20 cellular contexts compared by ENCODE assay signal in the genomic region with DNA sequence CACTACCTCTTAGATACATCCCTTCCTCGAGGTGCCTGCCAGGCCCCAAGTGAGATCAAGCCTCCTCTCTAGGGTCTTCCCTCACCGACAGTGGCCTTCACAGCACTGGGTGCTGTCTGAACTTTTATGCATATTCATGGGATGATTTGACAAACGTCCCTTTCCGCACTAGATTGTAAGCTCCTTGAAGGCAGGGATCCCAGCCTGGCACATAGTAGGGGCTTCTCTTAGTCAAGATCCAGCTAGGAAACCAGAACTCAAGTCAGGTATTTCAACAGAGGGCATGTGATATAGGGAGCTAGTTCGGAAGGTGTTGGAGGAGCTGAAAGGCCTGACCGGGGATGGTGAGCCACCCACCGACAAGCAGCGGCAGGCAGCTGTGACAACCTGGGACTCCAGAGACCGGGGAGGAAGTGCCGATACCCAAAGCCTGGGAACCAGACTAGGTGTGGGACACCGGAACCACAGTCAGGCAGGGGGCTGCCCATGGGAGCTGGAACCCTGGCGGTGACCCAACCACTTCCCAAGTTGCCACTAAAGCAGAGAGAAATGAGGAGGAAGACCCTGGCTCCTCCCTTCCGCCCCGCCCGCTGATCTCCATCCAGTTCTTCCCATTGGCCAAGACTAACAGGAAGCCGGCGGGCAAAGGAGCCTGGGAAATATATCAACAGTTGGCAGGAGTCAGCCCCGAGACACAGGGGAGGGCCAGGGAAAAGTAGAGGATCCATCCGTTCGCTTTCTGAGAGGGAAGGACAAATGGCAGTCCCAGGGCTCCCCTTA. TPM values are rescaled to one million over a fixed set of nuclear protein-coding genes. Genes with fewer than 3 reads are reported as not detected.
DNase-seq lines count a peak whose midpoint lies in the region; ATAC-seq, FAIRE-seq and TF ChIP-seq lines count a peak whose summit lies in the region.
"Had no signal": no experiment of that assay in that cellular context is flagged by ENCODE, and none has a peak within 500 bp of the region (broad histone marks: within the 10 kb centered on the region; RNA-seq: fewer than 3 reads in every experiment).

No MANE protein-coding gene starts in this region.

- H3K4me1 Mint-ChIP-seq in activated naive CD4-positive, alpha-beta T cell treated with anti-CD3 and anti-CD28 coated beads, Interleukin-2, amount 10 ng/mL, durations not matched to agents 7 days and 5 days, result peaks cover 16% of the 10 kb centered on the region
- peaks cover 28% of the 10 kb centered on the region for H3K4me1 Mint-ChIP-seq in activated naive CD4-positive, alpha-beta T cell treated with anti-CD3 and anti-CD28 coated beads for 36 hours (ENCODE audit: low read depth)
- H3K4me1 Mint-ChIP-seq in type B pancreatic cell (ENCODE audit: unreplicated experiment), result peaks cover 39% of the 10 kb centered on the region

- no peaks in the 10 kb centered on the region for H3K36me3 Mint-ChIP-seq in activated naive CD4-positive, alpha-beta T cell treated with anti-CD3 and anti-CD28 coated beads, Interleukin-2, amount 10 ng/mL, durations not matched to agents 7 days and 5 days
- H3K36me3 Mint-ChIP-seq in activated naive CD4-positive, alpha-beta T cell treated with anti-CD3 and anti-CD28 coated beads for 36 hours (ENCODE audit: low read depth), result no peaks in the 10 kb centered on the region
- H3K36me3 Mint-ChIP-seq in type B pancreatic cell, result no peaks in the 10 kb centered on the region

- WGBS in K562 (ENCODE audit: insufficient coverage, low coverage, missing lambda C conversion rate), result 89% methylated on average over 17 of the region's 20 CpGs
- WGBS in neuronal stem cell (ENCODE audit: extremely low coverage in 2 of 2, insufficient read length in 2 of 2, insufficient replicate concordance in 1 of 2), 2 donors, result no CpG with 5 or more reads among the region's 20 CpGs

- no peaks in the 10 kb centered on the region for H3K9me1 ChIP-seq in K562 (ENCODE audit: control insufficient read depth, insufficient read depth, low read length)

- H2BK15ac ChIP-seq in neuronal stem cell (ENCODE audit: low read length), result peak overlapping the region; percentile 18

- TF ChIP-seq RAD21 in K562 (CRISPR knock-in tag; conservative IDR thresholded peaks at IDR 0.05 in 1 of 2, IDR thresholded peaks at IDR 0.05 in 1 of 2), result no peak

- H3K79me2 ChIP-seq in K562 (ENCODE audit: control insufficient read depth, insufficient read depth, low read length), result no peaks in the 10 kb centered on the region

- no peak for TF ChIP-seq POLR2A in K562 (conservative IDR thresholded peaks at IDR 0.05)

- peak overlapping the region; percentile 19 for H3K27ac Mint-ChIP-seq in activated naive CD4-positive, alpha-beta T cell treated with anti-CD3 and anti-CD28 coated beads, Interleukin-2, amount 10 ng/mL, durations not matched to agents 7 days and 5 days
- no peak overlapping the region for H3K27ac Mint-ChIP-seq in activated naive CD4-positive, alpha-beta T cell treated with anti-CD3 and anti-CD28 coated beads for 36 hours
- H3K27ac Mint-ChIP-seq in type B pancreatic cell, result no peak overlapping the region

- intact Hi-C loops in activated naive CD4-positive, alpha-beta T cell treated with anti-CD3 and anti-CD28 coated beads for 36 hours (cut with micrococcal nuclease), result no loop called here
- intact Hi-C loops in K562 (cut with micrococcal nuclease), result no loop called here

- no peak for TF ChIP-seq CTCF in K562 (IDR thresholded peaks at IDR 0.05 in 2 of 3, conservative IDR thresholded peaks at IDR 0.05 in 1 of 3; ENCODE audit: insufficient read depth in 2 of 3, low read depth in 1 of 3, low read length in 3 of 3)
- TF ChIP-seq CTCF in type B pancreatic cell (conservative IDR thresholded peaks at IDR 0.05), result no peak

- H2AK5ac ChIP-seq in neuronal stem cell (ENCODE audit: low read depth, low read length), result peak overlapping the region; percentile 47

- peak overlapping the region; percentile 50 for H3K18ac ChIP-seq in neuronal stem cell (ENCODE audit: low read length)

- FAIRE-seq in K562 (lab: Jason Lieb, UNC), result no peak
- FAIRE-seq: G401.6, HTR-8/SVneo had no signal

- in situ Hi-C loops in K562 (cut with MboI), result no loop called here

- H4K20me1 ChIP-seq in K562 (replicated peaks; ENCODE audit: control insufficient read depth, insufficient read depth, low read length), result no peaks in the 10 kb centered on the region

- no peaks in the 10 kb centered on the region for H3K9me3 Mint-ChIP-seq in activated naive CD4-positive, alpha-beta T cell treated with anti-CD3 and anti-CD28 coated beads, Interleukin-2, amount 10 ng/mL, durations not matched to agents 7 days and 5 days
- H3K9me3 Mint-ChIP-seq in activated naive CD4-positive, alpha-beta T cell treated with anti-CD3 and anti-CD28 coated beads for 36 hours, result no peaks in the 10 kb centered on the region
- H3K9me3 Mint-ChIP-seq in type B pancreatic cell, result no peaks in the 10 kb centered on the region

- H2BK5ac ChIP-seq in neuronal stem cell (ENCODE audit: low read length), result peak overlapping the region; percentile 45

- H3K9me3 ChIP-seq in K562 (replicated peaks; ENCODE audit: control insufficient read depth, insufficient read depth, low read depth, low read length) (peaks cover 3% of the 10 kb centered on the region; the same call in 1 of the 2 replicates), neuronal stem cell (replicated peaks in 1 of 2; ENCODE audit: control insufficient read depth in 2 of 2, insufficient read depth in 1 of 2, low read depth in 1 of 2, low read length in 2 of 2) (no peaks in the 10 kb centered on the region)

- H3K27me3 ChIP-seq in K562 (ENCODE audit: control insufficient read depth in 2 of 2, insufficient read depth in 2 of 2, low read length in 2 of 2) (no peaks in the 10 kb centered on the region), neuronal stem cell (ENCODE audit: control insufficient read depth in 3 of 3, insufficient read depth in 3 of 3, low read depth in 1 of 3, low read length in 3 of 3) (peaks cover 0 to 39% (median 0%) of the 10 kb centered on the region in 3 experiments)

- H3K4me2 ChIP-seq in K562 (ENCODE audit: insufficient read depth, low read length), result no peak overlapping the region
- H3K4me2 ChIP-seq in neuronal stem cell (ENCODE audit: insufficient read depth, low read length, poor library complexity, severe bottlenecking), result no peak overlapping the region

- ATAC-seq in K562 (no peak), HG03095 (IDR thresholded peaks at IDR 0.05; ENCODE audit: unreplicated experiment) (no peak)

- no peak overlapping the region for H4K8ac ChIP-seq in neuronal stem cell (ENCODE audit: low read depth, low read length)

- H3K79me1 ChIP-seq in neuronal stem cell (ENCODE audit: low read depth, low read length), result no peaks in the 10 kb centered on the region

- H4K91ac ChIP-seq in neuronal stem cell (ENCODE audit: low read depth, low read length, poor library complexity), result no peak overlapping the region

- H3K23ac ChIP-seq in neuronal stem cell (ENCODE audit: low read depth, low read length, poor library complexity), result no peak overlapping the region

- CTCF ChIA-PET in activated naive CD4-positive, alpha-beta T cell treated with anti-CD3 and anti-CD28 coated beads, Interleukin-2, amount 10 ng/mL, durations not matched to agents 7 days and 5 days (lab: Charles Lee), result interaction anchor here (0.9 to 4.3 kb wide), 2 partner anchors 14 to 91 kb away, joined by 3 to 27 read pairs; no protein-coding TSS in a partner anchor
- CTCF ChIA-PET in activated naive CD4-positive, alpha-beta T cell treated with anti-CD3 and anti-CD28 coated beads for 36 hours (lab: Charles Lee), result interaction anchor here (0.6 to 5.2 kb wide), 4 partner anchors 9 to 1233 kb away, joined by 3 to 91 read pairs (median 16); no protein-coding TSS in a partner anchor
- CTCF ChIA-PET in K562 (lab: Yijun Ruan, JAX; ENCODE audit: low intra/inter-chr PET ratio), result interaction anchor here (1.0 kb wide), 1 partner anchor 13 kb away, joined by 4 read pairs; no protein-coding TSS in a partner anchor

- H3K4me3 Mint-ChIP-seq in activated naive CD4-positive, alpha-beta T cell treated with anti-CD3 and anti-CD28 coated beads, Interleukin-2, amount 10 ng/mL, durations not matched to agents 7 days and 5 days, result no peak overlapping the region
- no peak overlapping the region for H3K4me3 Mint-ChIP-seq in activated naive CD4-positive, alpha-beta T cell treated with anti-CD3 and anti-CD28 coated beads for 36 hours
- H3K4me3 Mint-ChIP-seq in type B pancreatic cell, result peak overlapping the region; percentile 4

- H3K4ac ChIP-seq in neuronal stem cell (ENCODE audit: low read length), result no peak overlapping the region

- H2AFZ ChIP-seq in K562 (ENCODE audit: low read depth, low read length) (no peak overlapping the region), neuronal stem cell (ENCODE audit: low read length) (peak overlapping the region; percentile 40)

- peaks cover 48 to 59% of the 10 kb centered on the region in 2 experiments for H3K4me1 ChIP-seq in K562 (replicated peaks in 1 of 2; ENCODE audit: control insufficient read depth in 2 of 2, insufficient read depth in 2 of 2, low read length in 2 of 2)
- peaks cover 0 to 18% of the 10 kb centered on the region in 2 donors for H3K4me1 ChIP-seq in neuronal stem cell (ENCODE audit: control insufficient read depth in 2 of 2, insufficient read depth in 1 of 2, low read depth in 1 of 2, low read length in 2 of 2)

- peaks cover 36% of the 10 kb centered on the region for H3K27me3 Mint-ChIP-seq in activated naive CD4-positive, alpha-beta T cell treated with anti-CD3 and anti-CD28 coated beads, Interleukin-2, amount 10 ng/mL, durations not matched to agents 7 days and 5 days
- H3K27me3 Mint-ChIP-seq in activated naive CD4-positive, alpha-beta T cell treated with anti-CD3 and anti-CD28 coated beads for 36 hours (ENCODE audit: low read depth), result peaks cover 4% of the 10 kb centered on the region
- peaks cover 23% of the 10 kb centered on the region for H3K27me3 Mint-ChIP-seq in type B pancreatic cell

- H3K27ac ChIP-seq in K562 (ENCODE audit: extremely low read depth, low read depth, low read length) (no peak overlapping the region), neuronal stem cell (replicated peaks; ENCODE audit: low read length) (no peak overlapping the region)
- H3K27ac ChIP-seq: HL-60 had no signal

- H3K36me3 ChIP-seq in K562 (ENCODE audit: control insufficient read depth, insufficient read depth, low read length) (no peaks in the 10 kb centered on the region; the same call in 2 of the 3 replicates), neuronal stem cell (replicated peaks in 1 of 2; ENCODE audit: control insufficient read depth in 2 of 2, insufficient read depth in 2 of 2, low read length in 2 of 2) (no peaks in the 10 kb centered on the region)

- H3K4me3 ChIP-seq in K562, result no peak overlapping the region
- no peak overlapping the region for H3K4me3 ChIP-seq in neuronal stem cell (ENCODE audit: low read length in 2 of 2)

- TF ChIP-seq EP300 in K562 (IDR thresholded peaks at IDR 0.05; ENCODE audit: low read length), result no peak

- no peak overlapping the region for H3K14ac ChIP-seq in neuronal stem cell (ENCODE audit: low read length)

- no peak for DNase-seq in activated naive CD4-positive, alpha-beta T cell treated with anti-CD3 and anti-CD28 coated beads, Interleukin-2, amount 10 ng/mL, durations not matched to agents 7 days and 5 days
- no peak for DNase-seq in activated naive CD4-positive, alpha-beta T cell treated with anti-CD3 and anti-CD28 coated beads for 36 hours
- DNase-seq in K562 (ENCODE audit: extremely low read depth in 1 of 4, low spot score in 3 of 4), result no peak
- DNase-seq in neuronal stem cell (ENCODE audit: low spot score), result no peak
- DNase-seq in type B pancreatic cell (ENCODE audit: extremely low spot score, unreplicated experiment), result no peak
- DNase-seq in central memory CD4-positive, alpha-beta T cell, result no peak
- no peak for DNase-seq in epidermal melanocyte (ENCODE audit: insufficient read length, low spot score)
- DNase-seq: 8988T; C1 segment of cervical spinal cord; DND-41; HCEC 1CT; NCI-H1417; NCI-H187 treated with DMSO at 0.1 percent for 48 hours; NCI-H69; NK-92 treated with Interleukin-12 subunit alpha and Interleukin-12 subunit beta, amount 100 ng/mL, for 24 hours; SIG-M5 had no signal

- H3K9ac ChIP-seq in K562 (ENCODE audit: insufficient read depth in 1 of 2, low read depth in 2 of 2, low read length in 2 of 2), result no peak overlapping the region
- no peak overlapping the region for H3K9ac ChIP-seq in neuronal stem cell (ENCODE audit: low read depth, low read length, poor library complexity)

- POLR2A ChIA-PET in K562 (lab: Yijun Ruan, JAX), result interaction anchor here (0.7 to 1.0 kb wide), 2 partner anchors 9 to 209 kb away, joined by 3 read pairs; no protein-coding TSS in a partner anchor

- BruUV-seq in K562 (replicated peaks; lab: Mats Ljungman, UMichigan), result no TSS peak

- H2BK120ac ChIP-seq in neuronal stem cell (ENCODE audit: low read depth, low read length), result no peak overlapping the region

- H2BK12ac ChIP-seq in neuronal stem cell (ENCODE audit: low read length), result no peak overlapping the region

RNA-seq across cellular contexts. Expression of a gene that starts 39.8 kb away (rescaled TPM):
- 100 to 1,000 TPM; 140 to 141 TPM for total RNA-seq in activated naive CD4-positive, alpha-beta T cell treated with anti-CD3 and anti-CD28 coated beads for 36 hours
- total RNA-seq in K562 (2011; cell fraction: chromatin; rRNA removed; ENCODE audit: low replicate concordance), result 3.5 and 6.3 TPM in 2 replicates
- total RNA-seq in K562 (2011; cell fraction: nucleolus; rRNA removed), result 5.3 and 8.8 TPM in 2 replicates
- total RNA-seq in K562 (2011; cell fraction: nucleoplasm; rRNA removed), result 4.4 and 6.4 TPM in 2 replicates
- 3.9 and 4.7 TPM in 2 replicates for total RNA-seq in K562 (2014; rRNA removed)
- 1.3 and 2.0 TPM in 2 replicates for total RNA-seq in K562 (2014; rRNA removed; fragmentation: Illumina TruSeq; extraction: Trizol)
- 4.4 and 4.5 TPM in 2 replicates for total RNA-seq in K562 (2015; rRNA removed; fragmentation: Illumina TruSeq; extraction: Trizol)
- 8.2 and 9.4 TPM in 2 replicates for total RNA-seq in K562 (2021)
- 2.8 and 5.9 TPM in 2 replicates for polyA plus RNA-seq in K562 (2011; rRNA removed)
- polyA plus RNA-seq in K562 (2011; cell fraction: cytosol; rRNA removed), result 5.3 and 7.6 TPM in 2 replicates
- polyA plus RNA-seq in K562 (2011; cell fraction: nucleus; rRNA removed), result 1.1 and 2.4 TPM in 2 replicates
- 9.2 and 23.4 TPM in 2 replicates for polyA plus RNA-seq in K562 (2012)
- 3.0 and 3.7 TPM in 2 replicates for polyA plus RNA-seq in K562 (2014; fragmentation: Illumina TruSeq; extraction: Trizol)
- under 1 TPM; 0.27 to 0.30 TPM for polyA plus RNA-seq in K562 (2014; fragmentation: Nextera tagmentation; extraction: Ambion mirVana)
- polyA plus RNA-seq in K562 (2014; rRNA removed), result 4.6 and 5.8 TPM in 2 replicates
- polyA minus RNA-seq in K562 (2011; rRNA and poly(A)+ RNA removed), result 1.8 and 3.5 TPM in 2 replicates
- polyA minus RNA-seq in K562 (2011; cell fraction: cytosol; rRNA and poly(A)+ RNA removed), result 2.4 and 4.0 TPM in 2 replicates
- polyA minus RNA-seq in K562 (2011; cell fraction: nucleus; rRNA and poly(A)+ RNA removed), result 2.3 and 3.4 TPM in 2 replicates
- polyA plus RNA-seq in neuronal stem cell (2013, experiment 1 of 2), result 51.9 TPM
- polyA plus RNA-seq in neuronal stem cell (2013, experiment 2 of 2), result 51.1 TPM
- total RNA-seq in type B pancreatic cell (ENCODE audit: low replicate concordance), result 80.3 and 82.1 TPM in 2 replicates
